8 cellular contexts compared by ENCODE assay signal in the genomic region with DNA sequence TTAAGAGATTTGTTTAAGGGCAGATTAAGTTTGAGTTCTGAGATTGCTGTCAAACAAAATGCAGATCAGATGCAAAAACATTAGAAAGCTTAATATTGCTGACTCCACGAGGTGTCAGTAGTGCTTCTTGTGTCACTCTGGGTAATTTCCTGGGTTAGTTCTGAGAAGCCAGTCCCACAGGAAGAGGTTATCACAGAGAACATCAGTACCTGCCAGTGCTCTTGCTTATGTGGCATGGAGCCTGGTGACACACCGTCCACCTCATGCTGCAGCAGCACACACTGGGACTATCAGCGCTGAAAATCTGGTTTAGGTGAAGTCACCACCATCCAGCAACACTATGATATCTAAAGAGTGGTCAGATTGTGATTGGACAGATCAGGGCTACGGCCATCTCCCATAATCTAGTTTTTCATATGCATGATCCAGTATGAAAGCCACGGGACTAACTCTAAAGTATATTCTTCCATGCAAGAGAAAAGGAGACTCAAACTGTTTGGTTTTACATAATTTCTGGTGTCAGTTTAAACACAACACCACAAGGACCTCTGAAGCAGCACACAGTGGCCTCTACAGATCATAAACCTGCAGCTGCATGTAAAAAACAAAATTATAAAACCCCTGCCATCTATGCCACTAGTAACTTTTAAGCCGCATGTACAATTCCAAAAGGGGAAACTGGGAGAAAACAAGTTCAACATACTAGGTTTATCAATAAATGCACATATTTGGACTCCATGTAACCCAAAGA. TPM values are rescaled to one million over a fixed set of nuclear protein-coding genes. Genes with fewer than 3 reads are reported as not detected.
A peak's percentile ranks its signal among the peaks of the same experiment; 100 is the strongest.
DNase-seq lines count a peak whose midpoint lies in the region; ATAC-seq and TF ChIP-seq lines count a peak whose summit lies in the region.

No MANE protein-coding gene starts in this region.

- in situ Hi-C loops in GM13977 (cut with MboI; ENCODE audit: low pct_unique_long_range_greater_than_20kb, low sequenced_read_pairs, unreplicated experiment) = loop anchor here (25.0 kb wide), 1 partner anchor 131 kb away; no protein-coding TSS in a partner anchor

- ATAC-seq in HG02852 (IDR thresholded peaks at IDR 0.05; ENCODE audit: unreplicated experiment) (peak; percentile 89), esophagus mucosa (peak; percentile 92)

- peak; percentile 71 for DNase-seq in A172 (ENCODE audit: low spot score)
- DNase-seq in GM13977 (ENCODE audit: low spot score) = peak; percentile 66
- DNase-seq in NCI-H1694 treated with DMSO at 0.1 percent for 48 hours (lab: John Stamatoyannopoulos, UW) = peak; percentile 48
- peak; percentile 70 for DNase-seq in activated CD8-positive, alpha-beta memory T cell treated with anti-CD3 and anti-CD28 coated beads for 24 hours
- peak; percentile 19 for DNase-seq in pulmonary artery endothelial cell (ENCODE audit: low read depth, low spot score)
- no peak for DNase-seq in DMS79 treated with DMSO at 0.1 percent for 48 hours (lab: John Stamatoyannopoulos, UW)

- TF ChIP-seq CTCF in GM13977 (IDR thresholded peaks at IDR 0.05; ENCODE audit: extremely low read depth, insufficient read depth, missing control alignments) = peak; percentile 68

RNA-seq across cellular contexts. Expression of a gene that starts 36.1 kb away (rescaled TPM):
- 0.88 and 2.1 TPM in 2 replicates for total RNA-seq in A172 (2014; rRNA removed; shearing (Covaris generic))
- total RNA-seq in esophagus mucosa (19.7 TPM), pulmonary artery endothelial cell (6.9 and 10.4 TPM in 2 replicates)
